ENCODE assay signal across 8 cellular contexts in genomic region chr10:112376578-112376855, GRCh38. TPM values are rescaled to one million over a fixed set of nuclear protein-coding genes. Genes with fewer than 3 reads are reported as not detected.
DNase-seq lines count a peak whose midpoint lies in the region; ATAC-seq, FAIRE-seq and TF ChIP-seq lines count a peak whose summit lies in the region.

No MANE protein-coding gene starts in this region.

- H3F3A ChIP-seq in PC-3 (ENCODE audit: low read length, unreplicated experiment) = no peaks in the 10 kb centered on the region

- H3K9me3 ChIP-seq in PC-3 (ENCODE audit: low read length) = no peaks in the 10 kb centered on the region

- peak; percentile 25 to 33 for ATAC-seq in activated T-cell treated with anti-CD3 and anti-CD28 coated beads, Interleukin-2, amount 50 U/mL, for 72 hours (replicated peaks in 1 of 2)
- ATAC-seq in HG03196 (IDR thresholded peaks at IDR 0.05; ENCODE audit: unreplicated experiment) (peak; percentile 26), PC-3 (no peak)

- peaks cover 0 to 2% of the 10 kb centered on the region in 2 donors for H3K9me3 Mint-ChIP-seq in activated T-cell treated with anti-CD3 and anti-CD28 coated beads, Interleukin-2, amount 50 U/mL, for 72 hours
- H3K9me3 Mint-ChIP-seq in MCF 10A (ENCODE audit: unreplicated experiment) = no peaks in the 10 kb centered on the region

- CTCF ChIA-PET in MCF 10A (lab: Yijun Ruan, JAX) = interaction anchor here (0.6 to 2.1 kb wide), 5 partner anchors 13 to 990 kb away, joined by 3 to 8 read pairs (median 3); no protein-coding TSS in a partner anchor
- CTCF ChIA-PET in PC-3 (lab: Charles Lee) = no interaction called here

- H3K27me3 ChIP-seq in rectal smooth muscle tissue (ENCODE audit: control insufficient read depth, insufficient read depth, low read length) (no peaks in the 10 kb centered on the region), PC-3 (ENCODE audit: low read length) (no peaks in the 10 kb centered on the region)

- H3K27ac Mint-ChIP-seq in activated T-cell treated with anti-CD3 and anti-CD28 coated beads, Interleukin-2, amount 50 U/mL, for 72 hours = peak overlapping the region; percentile 100
- peak overlapping the region; percentile 63 for H3K27ac Mint-ChIP-seq in MCF 10A (ENCODE audit: low read depth, unreplicated experiment)

- FAIRE-seq in GM19239 (lab: Jason Lieb, UNC) = no peak

- no peaks in the 10 kb centered on the region for H3K36me3 ChIP-seq in rectal smooth muscle tissue (ENCODE audit: control insufficient read depth, insufficient read depth, low read length)
- H3K36me3 ChIP-seq in PC-3 (ENCODE audit: low read depth, low read length) = no peaks in the 10 kb centered on the region

- intact Hi-C loops in MCF 10A (cut with micrococcal nuclease) (no loop called here), PC-3 (cut with micrococcal nuclease) (no loop called here)

- H3K79me2 ChIP-seq in PC-3 (ENCODE audit: low read length) = no peaks in the 10 kb centered on the region

- POLR2A ChIA-PET in MCF 10A (lab: Yijun Ruan, JAX) = interaction anchor here (0.8 to 2.0 kb wide), 3 partner anchors 8 to 14 kb away, joined by 3 to 5 read pairs (median 5); no protein-coding TSS in a partner anchor
- POLR2A ChIA-PET in PC-3 (lab: Charles Lee; ENCODE audit: unreplicated experiment) = no interaction called here

- H3K27ac ChIP-seq in rectal smooth muscle tissue (ENCODE audit: low read depth, low read length) (no peak overlapping the region), PC-3 (ENCODE audit: low read length) (no peak overlapping the region)

- H3K4me3 ChIP-seq in rectal smooth muscle tissue (ENCODE audit: low read length) (peak overlapping the region; percentile 75), PC-3 (ENCODE audit: low read length) (no peak overlapping the region)

- DNase-seq in activated T-cell treated with anti-CD3 and anti-CD28 coated beads, Interleukin-2, amount 50 U/mL, for 72 hours = peak in 1 of 2 donors; percentile 16
- DNase-seq in activated T-cell treated with anti-CD3 and anti-CD28 coated beads, Interleukin-2, amount 50 U/mL, for 48 hours = no peak
- DNase-seq in MCF 10A (ENCODE audit: unreplicated experiment) (no peak), PC-3 (no peak), GM19239 (ENCODE audit: insufficient read length, low spot score) (no peak), NCI-H524 (lab: John Stamatoyannopoulos, UW) (no peak)

- H3K4me1 Mint-ChIP-seq in activated T-cell treated with anti-CD3 and anti-CD28 coated beads, Interleukin-2, amount 50 U/mL, for 72 hours (ENCODE audit: low read depth) = peaks cover 73% of the 10 kb centered on the region
- peaks cover 21% of the 10 kb centered on the region for H3K4me1 Mint-ChIP-seq in MCF 10A (ENCODE audit: insufficient read depth, unreplicated experiment)

- no peaks in the 10 kb centered on the region for H3K9me2 ChIP-seq in PC-3 (replicated peaks; ENCODE audit: low read length)

- peak overlapping the region; percentile 96 to 99 for H3K4me3 Mint-ChIP-seq in activated T-cell treated with anti-CD3 and anti-CD28 coated beads, Interleukin-2, amount 50 U/mL, for 72 hours
- H3K4me3 Mint-ChIP-seq in MCF 10A (ENCODE audit: unreplicated experiment) = no peak overlapping the region

- no peaks in the 10 kb centered on the region for H4K20me1 ChIP-seq in PC-3 (ENCODE audit: low read length)

- H3K27me3 Mint-ChIP-seq in activated T-cell treated with anti-CD3 and anti-CD28 coated beads, Interleukin-2, amount 50 U/mL, for 72 hours (ENCODE audit: low read depth) = no peaks in the 10 kb centered on the region
- H3K27me3 Mint-ChIP-seq in MCF 10A (ENCODE audit: insufficient read depth, unreplicated experiment) = no peaks in the 10 kb centered on the region

- H3K9ac ChIP-seq in rectal smooth muscle tissue (ENCODE audit: low read length) (peak overlapping the region; percentile 83), PC-3 (ENCODE audit: low read length) (no peak overlapping the region)

- H3K4me1 ChIP-seq in rectal smooth muscle tissue (ENCODE audit: control insufficient read depth, insufficient read depth, low read length) = no peaks in the 10 kb centered on the region
- peaks cover 26% of the 10 kb centered on the region for H3K4me1 ChIP-seq in PC-3 (ENCODE audit: insufficient read depth, low read length)

- peaks cover 8 to 11% of the 10 kb centered on the region in 2 donors for H3K36me3 Mint-ChIP-seq in activated T-cell treated with anti-CD3 and anti-CD28 coated beads, Interleukin-2, amount 50 U/mL, for 72 hours (ENCODE audit: insufficient read depth in 2 of 2)
- no peaks in the 10 kb centered on the region for H3K36me3 Mint-ChIP-seq in MCF 10A (ENCODE audit: insufficient read depth, unreplicated experiment)

- no peak overlapping the region for H2AFZ ChIP-seq in PC-3 (ENCODE audit: low read length)

- BruUV-seq in MCF 10A (replicated peaks; lab: Mats Ljungman, UMichigan) (no TSS peak), PC-3 (replicated peaks; lab: Mats Ljungman, UMichigan) (no TSS peak)

- TF ChIP-seq CTCF in MCF 10A (IDR thresholded peaks at IDR 0.05; ENCODE audit: unreplicated experiment) = no peak
- TF ChIP-seq CTCF in PC-3 (conservative IDR thresholded peaks at IDR 0.05; ENCODE audit: low read depth, low read length) = no peak

- H3K4me2 ChIP-seq in PC-3 (ENCODE audit: low read length) = no peak overlapping the region

RNA-seq across cellular contexts. Expression of gene ACSL5, which starts 2.6 kb away (rescaled TPM):
- total RNA-seq in activated T-cell treated with anti-CD3 and anti-CD28 coated beads, Interleukin-2, amount 50 U/mL, for 72 hours = 10 to 100 TPM; 49.5 to 54.5 TPM
- 0.12 and 0.68 TPM in 2 replicates for total RNA-seq in MCF 10A (2022)
- 1.4 TPM in 1 of 2 replicates, not detected in the other for total RNA-seq in PC-3 (2014; rRNA removed)

Comparison
In these comparisons a context has a peak if more than half of its experiments do, and no peak if none do; other contexts are left out.
1. RNA of gene ACSL5, which starts 2.6 kb away (total RNA-seq): 49.5 to 54.5 TPM in activated T-cell treated with anti-CD3 and anti-CD28 coated beads, Interleukin-2, amount 50 U/mL, for 72 hours; 1.4 TPM in PC-3 and 0.12 to 0.68 TPM in MCF 10A; every median in the first group is over 10 times any median in the second.